6 cellular contexts compared by ENCODE assay signal in genomic region chr12:12841428-12841827, GRCh38. TPM values are rescaled to one million over a fixed set of nuclear protein-coding genes. Genes with fewer than 3 reads are reported as not detected.
"Had no signal": no experiment of that assay in that cellular context is flagged by ENCODE, and none has a peak within 500 bp of the region (broad histone marks: within the 10 kb centered on the region; RNA-seq: fewer than 3 reads in every experiment).

No MANE protein-coding gene starts in this region.

RNA-seq across cellular contexts. Expression of gene GPRC5A, which starts 49.9 kb away (rescaled TPM):
- total RNA-seq: activated CD4-positive, alpha-beta T cell treated with anti-CD3 and anti-CD28 coated beads, Interleukin-2, amount 10 ng/mL, durations not matched to agents 24 days and 14 days; activated CD8-positive, alpha-beta memory T cell treated with anti-CD3 and anti-CD28 coated beads for 36 hours; activated CD8-positive, alpha-beta memory T cell treated with anti-CD3 and anti-CD28 coated beads, Interleukin-2, amount 10 ng/mL, durations not matched to agents 7 days and 5 days; activated CD8-positive, alpha-beta T cell treated with anti-CD3 and anti-CD28 coated beads, Interleukin-2, amount 10 ng/mL, durations not matched to agents 7 days and 5 days; activated T-helper 1 cell treated with anti-CD3 and anti-CD28 coated beads, Interleukin-12 subunit alpha, Interleukin-12 subunit beta, Interleukin-2, Interleukin-4 antibody, amounts not matched to agents 30 ng/mL and 10 ng/mL and 1 ng/mL, durations not matched to agents 14 hours and 24 hours and 36 hours; activated T-helper 2 cell treated with anti-CD3 and anti-CD28 coated beads, Interferon-gamma antibody, Interleukin-2, Interleukin-4, amounts not matched to agents 10 μg/mL and 5 μg/mL and 100 μg/mL, durations not matched to agents 14 hours and 24 hours and 36 hours had no signal
